15 cellular contexts compared by ENCODE assay signal in genomic region chr11:78227906-78228305, GRCh38. TPM values are rescaled to one million over a fixed set of nuclear protein-coding genes. Genes with fewer than 3 reads are reported as not detected.
A peak's percentile ranks its signal among the peaks of the same experiment; 100 is the strongest.
DNase-seq lines count a peak whose midpoint lies in the region; ATAC-seq and TF ChIP-seq lines count a peak whose summit lies in the region.
"Had no signal": no experiment of that assay in that cellular context is flagged by ENCODE, and none has a peak within 500 bp of the region (broad histone marks: within the 10 kb centered on the region; RNA-seq: fewer than 3 reads in every experiment).

No MANE protein-coding gene starts in this region.

- H3K27ac Mint-ChIP-seq in activated naive CD4-positive, alpha-beta T cell treated with anti-CD3 and anti-CD28 coated beads for 36 hours = peak overlapping the region; percentile 83
- H3K27ac Mint-ChIP-seq in activated naive CD4-positive, alpha-beta T cell treated with anti-CD3 and anti-CD28 coated beads, Interleukin-2, amount 50 U/mL, for 72 hours = no peak overlapping the region

- no peak for TF ChIP-seq EP300 in gastroesophageal sphincter (IDR thresholded peaks at IDR 0.05)

- POLR2A ChIA-PET in HEK293T (lab: Yijun Ruan, JAX) = interaction anchor here (1.2 kb wide), 1 partner anchor 233 kb away, joined by 3 read pairs; the partner anchor contains the start of gene INTS4

- CTCF ChIA-PET in activated naive CD4-positive, alpha-beta T cell treated with anti-CD3 and anti-CD28 coated beads for 36 hours (lab: Charles Lee) = interaction anchor here (0.7 to 1.6 kb wide), 9 partner anchors 20 to 336 kb away, joined by 3 to 8 read pairs (median 4); no protein-coding TSS in a partner anchor
- CTCF ChIA-PET in HEK293T (lab: Yijun Ruan, JAX) = interaction anchor here (0.7 to 1.8 kb wide), 3 partner anchors 13 to 337 kb away, joined by 3 to 18 read pairs (median 5); no protein-coding TSS in a partner anchor

- H3K9me3 ChIP-seq in subcutaneous abdominal adipose tissue (ENCODE audit: control insufficient read depth in 5 of 5, low read length in 5 of 5) (no peaks in the 10 kb centered on the region), gastroesophageal sphincter (no peaks in the 10 kb centered on the region)
- H3K9me3 ChIP-seq: ovary, stomach had no signal

- no peaks in the 10 kb centered on the region for H3K36me3 Mint-ChIP-seq in activated naive CD4-positive, alpha-beta T cell treated with anti-CD3 and anti-CD28 coated beads for 36 hours (ENCODE audit: low read depth)
- no peaks in the 10 kb centered on the region for H3K36me3 Mint-ChIP-seq in activated naive CD4-positive, alpha-beta T cell treated with anti-CD3 and anti-CD28 coated beads, Interleukin-2, amount 50 U/mL, for 72 hours

- H3K4me1 ChIP-seq in subcutaneous abdominal adipose tissue (ENCODE audit: control insufficient read depth in 5 of 5, insufficient read depth in 5 of 5, low read length in 5 of 5) (peaks cover 2 to 18% (median 13%) of the 10 kb centered on the region in 5 donors), gastroesophageal sphincter (peaks cover 0 to 48% (median 14%) of the 10 kb centered on the region in 3 donors)

- peaks cover 20% of the 10 kb centered on the region for H3K4me1 Mint-ChIP-seq in activated naive CD4-positive, alpha-beta T cell treated with anti-CD3 and anti-CD28 coated beads for 36 hours (ENCODE audit: low read depth)

- H3K9ac ChIP-seq in subcutaneous abdominal adipose tissue (ENCODE audit: low read length in 5 of 5) = no peak overlapping the region
- H3K9ac ChIP-seq: GM23248 had no signal

- H3K4me3 ChIP-seq in subcutaneous abdominal adipose tissue (ENCODE audit: low read depth in 1 of 5, low read length in 5 of 5) (no peak overlapping the region), gastroesophageal sphincter (no peak overlapping the region)
- H3K4me3 ChIP-seq: GM23248, ovary, stomach had no signal

- H3K4me3 Mint-ChIP-seq in activated naive CD4-positive, alpha-beta T cell treated with anti-CD3 and anti-CD28 coated beads for 36 hours = no peak overlapping the region

- TF ChIP-seq CTCF in gastroesophageal sphincter (IDR thresholded peaks at IDR 0.05) = no peak

- intact Hi-C loops in activated naive CD4-positive, alpha-beta T cell treated with anti-CD3 and anti-CD28 coated beads for 36 hours (cut with micrococcal nuclease) = loop anchor here (1.0 to 5.0 kb wide), 7 partner anchors 25 to 359 kb away; partner anchors contain the start of genes GAB2, KCTD21 and USP35

- H3K9me3 Mint-ChIP-seq in activated naive CD4-positive, alpha-beta T cell treated with anti-CD3 and anti-CD28 coated beads for 36 hours = no peaks in the 10 kb centered on the region
- H3K9me3 Mint-ChIP-seq in activated naive CD4-positive, alpha-beta T cell treated with anti-CD3 and anti-CD28 coated beads, Interleukin-2, amount 50 U/mL, for 72 hours = no peaks in the 10 kb centered on the region

- H3K27me3 ChIP-seq in subcutaneous abdominal adipose tissue (ENCODE audit: control insufficient read depth in 5 of 5, insufficient read depth in 4 of 5, low read length in 5 of 5) (no peaks in the 10 kb centered on the region), gastroesophageal sphincter (no peaks in the 10 kb centered on the region)
- H3K27me3 ChIP-seq: ovary, stomach had no signal

- ATAC-seq in activated naive CD4-positive, alpha-beta T cell treated with anti-CD3 and anti-CD28 coated beads, Interleukin-2, amount 50 U/mL, for 72 hours = no peak
- ATAC-seq in GM21717 (IDR thresholded peaks at IDR 0.05; ENCODE audit: unreplicated experiment) (peak; percentile 56), gastroesophageal sphincter (no peak)

- 78 to 90% methylated on average over 4 of the region's 4 CpGs for WGBS in gastroesophageal sphincter (ENCODE audit: low coverage in 1 of 2), 2 donors

- no peaks in the 10 kb centered on the region for H3K27me3 Mint-ChIP-seq in activated naive CD4-positive, alpha-beta T cell treated with anti-CD3 and anti-CD28 coated beads for 36 hours (ENCODE audit: low read depth)

- peaks cover 4 to 39% (median 38%) of the 10 kb centered on the region in 5 donors for H3K36me3 ChIP-seq in subcutaneous abdominal adipose tissue (ENCODE audit: control insufficient read depth in 5 of 5, insufficient read depth in 5 of 5, low read length in 5 of 5)
- peaks cover 0 to 39% of the 10 kb centered on the region in 2 donors for H3K36me3 ChIP-seq in gastroesophageal sphincter
- H3K36me3 ChIP-seq: ovary had no signal

- TF ChIP-seq POLR2A in gastroesophageal sphincter (IDR thresholded peaks at IDR 0.05) = no peak

- DNase-seq in activated naive CD4-positive, alpha-beta T cell treated with anti-CD3 and anti-CD28 coated beads for 36 hours = no peak
- no peak for DNase-seq in activated naive CD4-positive, alpha-beta T cell treated with anti-CD3 and anti-CD28 coated beads, Interleukin-2, amount 50 U/mL, for 72 hours (ENCODE audit: low spot score in 2 of 2)
- DNase-seq in NOMO-1 treated with DMSO at 0.1 percent for 48 hours (lab: John Stamatoyannopoulos, UW; ENCODE audit: unreplicated experiment) = peak; percentile 45
- DNase-seq in HEK293T (ENCODE audit: extremely low spot score) = no peak
- no peak for DNase-seq in NK-92 treated with Interleukin-12 subunit alpha and Interleukin-12 subunit beta, amount 100 ng/mL, for 24 hours (lab: John Stamatoyannopoulos, UW)
- DNase-seq: activated CD4-positive, alpha-beta T cell treated with anti-CD3 and anti-CD28 coated beads for 48 hours; activated T-cell treated with anti-CD3 and anti-CD28 coated beads, Interleukin-2, amount 50 U/mL, for 48 hours; NCI-H446 treated with DMSO at 0.1 percent for 48 hours; stomach had no signal

- H3K27ac ChIP-seq in subcutaneous abdominal adipose tissue (ENCODE audit: low read depth, low read length) = peak overlapping the region; percentile 41
- H3K27ac ChIP-seq in gastroesophageal sphincter = no peak overlapping the region
- H3K27ac ChIP-seq: epithelial cell of prostate, GM23248, ovary, stomach had no signal

TF ChIP-seq in HEK293T, 16 proteins besides CTCF, POLR2A, EP300 and RAD21:
- TF ChIP-seq FOXA1 (IDR thresholded peaks at IDR 0.05) (no peak), ELF4 (IDR thresholded peaks at IDR 0.05) (no peak), SP1 (IDR thresholded peaks at IDR 0.05) (no peak), TARDBP (IDR thresholded peaks at IDR 0.05) (no peak), NFRKB (IDR thresholded peaks at IDR 0.05) (no peak), BHLHE40 (IDR thresholded peaks at IDR 0.05; ENCODE audit: borderline replicate concordance) (no peak), FOXK2 (IDR thresholded peaks at IDR 0.05) (no peak)

RNA-seq across cellular contexts. Expression of gene USP35, which starts 39.2 kb away (rescaled TPM):
- 10 to 100 TPM; 13.4 to 14.2 TPM for total RNA-seq in activated naive CD4-positive, alpha-beta T cell treated with anti-CD3 and anti-CD28 coated beads for 36 hours
- total RNA-seq in activated naive CD4-positive, alpha-beta T cell treated with anti-CD3 and anti-CD28 coated beads, Interleukin-2, amount 50 U/mL, for 72 hours = 10 to 100 TPM; 16.3 to 21.8 TPM
- 10 to 100 TPM in 2 of 4 donors, 1 to 10 TPM in 2; 7.1 to 14.5 (median 10.6) TPM for total RNA-seq in gastroesophageal sphincter

RNA-seq across cellular contexts. Expression of gene KCTD21, which starts 39.5 kb away (rescaled TPM):
- total RNA-seq in activated naive CD4-positive, alpha-beta T cell treated with anti-CD3 and anti-CD28 coated beads for 36 hours = 10 to 100 TPM in 1 of 2 experiments, 1 to 10 TPM in 1; 8.6 to 10.1 TPM
- total RNA-seq in activated naive CD4-positive, alpha-beta T cell treated with anti-CD3 and anti-CD28 coated beads, Interleukin-2, amount 50 U/mL, for 72 hours = 10 to 100 TPM in 1 of 2 donors, 1 to 10 TPM in 1; 6.6 to 12.2 TPM
- total RNA-seq in gastroesophageal sphincter = 10 to 100 TPM in 2 of 4 donors, 1 to 10 TPM in 2; 5.7 to 18.6 (median 9.9) TPM
